1 cellular context compared by ENCODE assay signal in the genomic region with DNA sequence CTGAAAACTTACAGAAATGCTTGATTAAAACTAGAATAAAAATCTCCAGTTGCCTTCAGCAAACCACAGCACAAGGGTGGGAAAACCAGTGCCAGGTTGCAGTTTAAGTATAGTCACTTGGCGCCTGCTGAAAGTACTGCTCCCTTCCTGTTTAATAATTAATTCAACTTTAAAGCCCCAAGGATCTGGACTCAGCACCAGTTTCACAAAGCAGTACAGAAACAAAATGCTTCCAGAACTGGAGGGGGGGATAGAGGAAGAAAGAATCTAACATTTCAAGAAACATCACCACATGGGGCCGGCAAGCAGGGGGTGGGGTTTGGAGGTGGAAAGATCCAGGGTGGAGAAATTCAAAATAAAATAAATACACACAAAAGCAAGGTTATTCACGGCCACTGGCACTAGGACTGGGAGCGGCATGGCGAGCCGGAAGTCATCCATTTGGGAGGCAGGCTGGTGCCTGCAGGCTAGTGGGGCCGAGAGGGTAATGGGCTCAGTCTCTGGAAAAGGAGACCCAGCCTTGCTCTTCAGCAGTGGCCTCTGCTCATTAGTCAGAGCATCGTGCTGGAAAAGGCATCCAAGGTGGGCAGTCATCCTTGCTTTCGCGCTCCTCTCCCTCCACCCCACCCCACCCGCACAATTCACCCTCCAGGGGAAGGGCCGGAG.
TF ChIP-seq lines count a peak whose summit lies in the region.

No MANE protein-coding gene starts in this region.

TF ChIP-seq in GM23338, 12 proteins besides CTCF, POLR2A, EP300 and RAD21 (continued from another document):
- TF ChIP-seq CREB1 (CRISPR knock-in tag; IDR thresholded peaks at IDR 0.05; ENCODE audit: low read depth) (no peak), EZH2phosphoT487 (IDR thresholded peaks at IDR 0.05; ENCODE audit: unreplicated experiment) (no peak), ZNF114 (CRISPR knock-in tag; IDR thresholded peaks at IDR 0.05) (no peak)
